9 cellular contexts compared by ENCODE assay signal in genomic region chr14:40122978-40123648, GRCh38.
DNase-seq lines count a peak whose midpoint lies in the region; ATAC-seq and TF ChIP-seq lines count a peak whose summit lies in the region.
"Had no signal": no experiment of that assay in that cellular context is flagged by ENCODE, and none has a peak within 500 bp of the region (broad histone marks: within the 10 kb centered on the region; RNA-seq: fewer than 3 reads in every experiment).

No MANE protein-coding gene starts in this region.

- peaks cover 29% of the 10 kb centered on the region for H3K4me1 ChIP-seq in PC-3 (ENCODE audit: insufficient read depth, low read length)

- H3K27ac ChIP-seq in PC-3 (ENCODE audit: low read length) = peak overlapping the region; percentile 71
- H3K27ac ChIP-seq: C4-2B had no signal

- CTCF ChIA-PET in PC-3 (lab: Charles Lee) = no interaction called here

- H3K4me3 ChIP-seq in PC-3 (ENCODE audit: low read length) = peak overlapping the region; percentile 37; the same call in 1 of the 2 replicates

- H3K36me3 ChIP-seq in PC-3 (ENCODE audit: low read depth, low read length) = no peaks in the 10 kb centered on the region

- H3K79me2 ChIP-seq in PC-3 (ENCODE audit: low read length) = no peaks in the 10 kb centered on the region

- POLR2A ChIA-PET in PC-3 (lab: Charles Lee; ENCODE audit: unreplicated experiment) = no interaction called here

- peak overlapping the region; percentile 55 for H2AFZ ChIP-seq in PC-3 (ENCODE audit: low read length)

- peak overlapping the region; percentile 72 for H3K4me2 ChIP-seq in PC-3 (ENCODE audit: low read length)

- H3K9ac ChIP-seq in PC-3 (ENCODE audit: low read length) = peak overlapping the region; percentile 16

- no peak for TF ChIP-seq CTCF in PC-3 (conservative IDR thresholded peaks at IDR 0.05; ENCODE audit: low read depth, low read length)

- DNase-seq in PC-3 (peak; percentile 83), left kidney (ENCODE audit: low read depth, low spot score) (peak; percentile 20), NCI-H1092 (lab: John Stamatoyannopoulos, UW) (no peak), medulla oblongata (ENCODE audit: extremely low spot score) (no peak), AML-193 (lab: John Stamatoyannopoulos, UW) (no peak)

- H3K9me2 ChIP-seq in PC-3 (replicated peaks; ENCODE audit: low read length) = no peaks in the 10 kb centered on the region

- intact Hi-C loops in PC-3 (cut with micrococcal nuclease) = loop anchor here (1.0 to 5.0 kb wide), 4 partner anchors 42 to 245 kb away; no protein-coding TSS in a partner anchor

- no peaks in the 10 kb centered on the region for H3K9me3 ChIP-seq in PC-3 (ENCODE audit: low read length)

- H4K20me1 ChIP-seq in PC-3 (ENCODE audit: low read length) = no peaks in the 10 kb centered on the region

- no peaks in the 10 kb centered on the region for H3F3A ChIP-seq in PC-3 (ENCODE audit: low read length, unreplicated experiment)

- TSS peak; percentile 9 for BruUV-seq in PC-3 (replicated peaks; lab: Mats Ljungman, UMichigan)

- no peaks in the 10 kb centered on the region for H3K27me3 ChIP-seq in PC-3 (ENCODE audit: low read length)

- peak; percentile 65 for ATAC-seq in GM18520 (IDR thresholded peaks at IDR 0.05; ENCODE audit: unreplicated experiment)
- ATAC-seq in HG02759 (IDR thresholded peaks at IDR 0.05; ENCODE audit: unreplicated experiment) = peak; percentile 61
- ATAC-seq in PC-3 = peak; percentile 91
- ATAC-seq in GM19328 (IDR thresholded peaks at IDR 0.05; ENCODE audit: unreplicated experiment) = no peak

Comparison
In these comparisons a context has a peak if more than half of its experiments do, and no peak if none do; other contexts are left out.
1. DNase-seq: peak in PC-3 (single experiment) and left kidney (single experiment); none in NCI-H1092 (single experiment), medulla oblongata (single experiment) and AML-193 (0 of 2).